ENCODE assay signal across 9 cellular contexts in the genomic region with DNA sequence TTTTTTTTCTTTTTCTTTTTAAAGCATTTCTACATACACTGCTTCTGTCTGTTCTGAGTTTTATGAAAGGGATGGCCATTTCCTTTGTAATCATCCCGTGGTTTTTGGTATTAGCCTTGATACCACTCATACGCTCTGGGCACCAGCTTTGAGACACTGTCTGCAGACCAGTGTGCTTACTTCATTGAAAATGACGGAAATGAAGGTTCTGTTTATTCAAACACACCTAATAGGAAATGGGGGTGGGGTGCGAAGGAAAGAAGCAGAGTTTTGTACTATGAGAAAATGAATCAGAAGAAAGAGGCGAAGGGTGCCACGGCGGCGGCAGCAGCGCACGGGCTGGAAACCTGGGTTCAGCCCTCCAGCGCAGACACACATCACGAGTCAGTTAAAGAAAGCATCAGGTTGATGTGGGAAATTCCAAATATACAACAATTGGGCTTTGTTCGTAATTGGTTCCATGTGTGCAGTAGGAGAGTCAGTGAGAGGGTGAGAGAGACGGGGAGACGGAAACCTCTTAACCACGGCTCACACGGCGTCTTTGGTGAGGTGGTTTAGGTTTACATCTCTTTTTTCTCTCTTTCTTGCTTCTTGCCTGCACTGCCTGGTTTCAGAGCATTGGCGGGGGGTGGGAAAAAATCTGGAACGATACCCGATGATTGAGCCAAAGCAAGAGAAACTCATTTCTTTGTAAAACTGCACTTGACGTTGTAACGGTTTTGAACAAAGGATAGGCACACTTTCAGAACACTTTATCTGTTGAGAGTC.
DNase-seq lines count a peak whose midpoint lies in the region; ATAC-seq lines count a peak whose summit lies in the region.
"Had no signal": no experiment of that assay in that cellular context is flagged by ENCODE, and none has a peak within 500 bp of the region (broad histone marks: within the 10 kb centered on the region; RNA-seq: fewer than 3 reads in every experiment).

No MANE protein-coding gene starts in this region.

- peaks cover 35% of the 10 kb centered on the region for H3K4me1 Mint-ChIP-seq in activated naive CD8-positive, alpha-beta T cell treated with anti-CD3 and anti-CD28 coated beads, Interleukin-2, amount 50 U/mL, for 24 hours

- H2AK5ac ChIP-seq in mesenchymal stem cell (ENCODE audit: low read length, severe bottlenecking): peak overlapping the region; percentile 18

- peak overlapping the region in 1 of 2 experiments; percentile 68 for H3K14ac ChIP-seq in mesenchymal stem cell (ENCODE audit: low read length in 2 of 2)

- WGBS in mesenchymal stem cell: 52% methylated on average over 23 of the region's 23 CpGs

- H3K23ac ChIP-seq in mesenchymal stem cell (ENCODE audit: low read length in 2 of 2): no peak overlapping the region

- no peaks in the 10 kb centered on the region for H3K36me3 Mint-ChIP-seq in activated naive CD8-positive, alpha-beta T cell treated with anti-CD3 and anti-CD28 coated beads, Interleukin-2, amount 50 U/mL, for 24 hours (ENCODE audit: low read depth)

- H3K4me2 ChIP-seq in mesenchymal stem cell (ENCODE audit: low read length, poor library complexity, severe bottlenecking): peak overlapping the region; percentile 74

- peak; percentile 43 for DNase-seq in NCI-H1105 treated with DMSO at 0.1 percent for 48 hours (lab: John Stamatoyannopoulos, UW)
- DNase-seq in NCI-H1105 (lab: John Stamatoyannopoulos, UW): no peak
- peak; percentile 67 for DNase-seq in T follicular helper cell (ENCODE audit: low read depth)
- DNase-seq in activated naive CD8-positive, alpha-beta T cell treated with anti-CD3 and anti-CD28 coated beads, Interleukin-2, amount 50 U/mL, for 24 hours: peak; percentile 66
- peak; percentile 56 for DNase-seq in mesenchymal stem cell
- peak; percentile 72 for DNase-seq in stimulated activated CD8-positive, alpha-beta memory T cell treated with anti-CD3 and anti-CD28 coated beads, Interleukin-4, amount 100 ng/mL, for 48 hours
- no peak for DNase-seq in anterior cingulate cortex (lab: John Stamatoyannopoulos, UW)

- peak overlapping the region; percentile 55 to 68 for H3K18ac ChIP-seq in mesenchymal stem cell (ENCODE audit: low read depth in 1 of 2, low read length in 2 of 2)

- ATAC-seq in activated naive CD8-positive, alpha-beta T cell treated with anti-CD3 and anti-CD28 coated beads, Interleukin-2, amount 50 U/mL, for 24 hours: peak; percentile 94
- no peak for ATAC-seq in HG02970 (IDR thresholded peaks at IDR 0.05; ENCODE audit: low FRiP score, unreplicated experiment)
- ATAC-seq: A549 had no signal

- peaks cover 14% of the 10 kb centered on the region for H3K27me3 Mint-ChIP-seq in activated naive CD8-positive, alpha-beta T cell treated with anti-CD3 and anti-CD28 coated beads, Interleukin-2, amount 50 U/mL, for 24 hours

- H2AFZ ChIP-seq in mesenchymal stem cell (ENCODE audit: low read depth, low read length): no peak overlapping the region

- no peaks in the 10 kb centered on the region for H3K9me3 Mint-ChIP-seq in activated naive CD8-positive, alpha-beta T cell treated with anti-CD3 and anti-CD28 coated beads, Interleukin-2, amount 50 U/mL, for 24 hours

- no peaks in the 10 kb centered on the region for H3K36me3 ChIP-seq in mesenchymal stem cell (ENCODE audit: control insufficient read depth in 1 of 2, insufficient read depth in 2 of 2, low read depth in 1 of 2, low read length in 2 of 2)

- peak overlapping the region; percentile 78 for H3K4me3 Mint-ChIP-seq in activated naive CD8-positive, alpha-beta T cell treated with anti-CD3 and anti-CD28 coated beads, Interleukin-2, amount 50 U/mL, for 24 hours

- H3K27me3 ChIP-seq in mesenchymal stem cell (ENCODE audit: control insufficient read depth in 1 of 2, insufficient read depth in 1 of 2, low read length in 2 of 2): no peaks in the 10 kb centered on the region

- peak overlapping the region; percentile 70 for H3K27ac ChIP-seq in mesenchymal stem cell (ENCODE audit: low read length, poor library complexity, severe bottlenecking)
- H3K27ac ChIP-seq: A549 had no signal

- peak overlapping the region; percentile 67 for H4K8ac ChIP-seq in mesenchymal stem cell (ENCODE audit: low read length)

- peak overlapping the region in 1 of 2 experiments; percentile 88 for H3K4ac ChIP-seq in mesenchymal stem cell (ENCODE audit: low read depth in 1 of 2, low read length in 2 of 2)

- peak overlapping the region; percentile 28 for H4K91ac ChIP-seq in mesenchymal stem cell (ENCODE audit: low read length)

- H3K9me3 ChIP-seq in mesenchymal stem cell (ENCODE audit: control insufficient read depth, low read length): no peaks in the 10 kb centered on the region
- H3K9me3 ChIP-seq: A549 had no signal

- no peak overlapping the region for H2BK15ac ChIP-seq in mesenchymal stem cell (ENCODE audit: low read depth, poor library complexity, severe bottlenecking)

- peak overlapping the region in 1 of 2 experiments; percentile 81 for H3K4me3 ChIP-seq in mesenchymal stem cell (ENCODE audit: insufficient read depth in 1 of 2, low read depth in 1 of 2, low read length in 2 of 2)
- H3K4me3 ChIP-seq: A549 had no signal

- H3K9ac ChIP-seq in mesenchymal stem cell (ENCODE audit: low read length): peak overlapping the region; percentile 88

- H2BK12ac ChIP-seq in mesenchymal stem cell (ENCODE audit: low read length in 2 of 2): peak overlapping the region; percentile 79 to 87

- no peak overlapping the region for H2BK5ac ChIP-seq in mesenchymal stem cell (ENCODE audit: low read depth, low read length, poor library complexity, severe bottlenecking)

- H3K4me1 ChIP-seq in mesenchymal stem cell (ENCODE audit: control insufficient read depth, insufficient read depth, low read depth, low read length): peaks cover 2% of the 10 kb centered on the region
- H3K4me1 ChIP-seq: A549 had no signal

- peak overlapping the region; percentile 23 for H2BK120ac ChIP-seq in mesenchymal stem cell (ENCODE audit: low read depth, low read length)

- H3K79me1 ChIP-seq in mesenchymal stem cell (replicated peaks; ENCODE audit: low read length, poor library complexity, severe bottlenecking): peaks cover 8% of the 10 kb centered on the region

- H3K27ac Mint-ChIP-seq in activated naive CD8-positive, alpha-beta T cell treated with anti-CD3 and anti-CD28 coated beads, Interleukin-2, amount 50 U/mL, for 24 hours: peak overlapping the region; percentile 91

Comparison
In these comparisons a context has a peak if more than half of its experiments do, and no peak if none do; other contexts are left out.
1. DNase-seq: peak in NCI-H1105 treated with DMSO at 0.1 percent for 48 hours (single experiment), T follicular helper cell (single experiment), activated naive CD8-positive, alpha-beta T cell treated with anti-CD3 and anti-CD28 coated beads, Interleukin-2, amount 50 U/mL, for 24 hours (single experiment), mesenchymal stem cell (single experiment) and stimulated activated CD8-positive, alpha-beta memory T cell treated with anti-CD3 and anti-CD28 coated beads, Interleukin-4, amount 100 ng/mL, for 48 hours (single experiment); none in NCI-H1105 (single experiment) and anterior cingulate cortex (0 of 58).